Comparison of ENCODE assay signal across 8 cellular contexts in the genomic region with DNA sequence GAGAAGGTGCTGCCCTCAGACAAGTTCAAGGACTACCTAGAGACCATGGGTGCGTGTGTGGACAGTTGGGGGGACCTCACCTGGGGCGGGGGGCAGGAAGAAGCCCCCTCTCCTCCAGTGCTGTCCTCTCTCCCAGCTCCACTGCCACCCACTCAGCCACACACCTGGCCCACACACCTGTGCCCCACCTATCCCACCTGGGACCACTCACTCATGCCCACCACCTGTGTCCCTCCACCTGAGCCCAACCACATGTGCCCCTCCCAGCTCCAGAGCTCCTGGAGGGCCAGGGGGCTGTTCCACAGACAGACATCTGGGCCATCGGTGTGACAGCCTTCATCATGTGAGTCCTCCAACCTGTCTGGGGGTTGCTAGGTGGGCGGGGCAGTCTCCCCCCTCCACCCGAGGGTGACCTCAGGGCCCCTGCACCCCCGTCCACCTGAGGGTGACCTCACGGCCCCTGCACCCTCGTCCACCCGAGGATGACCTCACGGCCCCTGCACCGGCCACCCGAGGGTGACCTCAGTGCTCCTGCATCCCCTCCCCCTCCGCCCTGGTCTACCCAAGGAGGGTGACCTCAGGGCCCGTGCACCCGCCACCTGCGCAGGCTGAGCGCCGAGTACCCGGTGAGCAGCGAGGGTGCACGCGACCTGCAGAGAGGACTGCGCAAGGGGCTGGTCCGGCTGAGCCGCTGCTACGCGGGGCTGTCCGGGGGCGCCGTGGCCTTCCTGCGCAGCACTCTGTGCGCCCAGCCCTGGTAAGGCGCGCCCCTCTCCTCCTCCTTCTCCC.
DNase-seq lines count a peak whose midpoint lies in the region; ATAC-seq and TF ChIP-seq lines count a peak whose summit lies in the region.

No MANE protein-coding gene starts in this region.

- no peaks in the 10 kb centered on the region for H3K9me2 ChIP-seq in MM.1S (replicated peaks; ENCODE audit: insufficient read depth, low read length)

- TF ChIP-seq CTCF in MM.1S (IDR thresholded peaks at IDR 0.05; ENCODE audit: low read length), result no peak

- H3K9me3 Mint-ChIP-seq in activated naive CD8-positive, alpha-beta T cell treated with anti-CD3 and anti-CD28 coated beads, Interleukin-2, amount 50 U/mL, for 24 hours, result no peaks in the 10 kb centered on the region
- H3K9me3 Mint-ChIP-seq in stimulated activated naive CD8-positive, alpha-beta T cell treated with anti-CD3 and anti-CD28 coated beads, Interleukin-15, amount 100 ng/mL, for 72 hours, result no peaks in the 10 kb centered on the region

- H3K4me1 Mint-ChIP-seq in activated naive CD8-positive, alpha-beta T cell treated with anti-CD3 and anti-CD28 coated beads, Interleukin-2, amount 50 U/mL, for 24 hours, result peaks cover 7% of the 10 kb centered on the region
- peaks cover 10% of the 10 kb centered on the region for H3K4me1 Mint-ChIP-seq in stimulated activated naive CD8-positive, alpha-beta T cell treated with anti-CD3 and anti-CD28 coated beads, Interleukin-15, amount 100 ng/mL, for 72 hours

- H4K20me1 ChIP-seq in MM.1S (ENCODE audit: insufficient read depth, low read length), result no peaks in the 10 kb centered on the region

- H3K27me3 Mint-ChIP-seq in activated naive CD8-positive, alpha-beta T cell treated with anti-CD3 and anti-CD28 coated beads, Interleukin-2, amount 50 U/mL, for 24 hours, result peaks cover 17% of the 10 kb centered on the region
- H3K27me3 Mint-ChIP-seq in stimulated activated naive CD8-positive, alpha-beta T cell treated with anti-CD3 and anti-CD28 coated beads, Interleukin-15, amount 100 ng/mL, for 72 hours, result peaks cover 32% of the 10 kb centered on the region

- H3K79me2 ChIP-seq in MM.1S (ENCODE audit: low read length), result no peaks in the 10 kb centered on the region

- peak overlapping the region; percentile 67 for H3K4me3 ChIP-seq in iPS-18c (ENCODE audit: insufficient read depth, low read depth, low read length)
- no peak overlapping the region for H3K4me3 ChIP-seq in MM.1S (ENCODE audit: low read length)

- no peaks in the 10 kb centered on the region for H3F3A ChIP-seq in MM.1S (ENCODE audit: insufficient read depth, low read length)

- no peak overlapping the region for H3K9ac ChIP-seq in MM.1S (ENCODE audit: low read length)

- H3K4me3 Mint-ChIP-seq in activated naive CD8-positive, alpha-beta T cell treated with anti-CD3 and anti-CD28 coated beads, Interleukin-2, amount 50 U/mL, for 24 hours, result no peak overlapping the region
- H3K4me3 Mint-ChIP-seq in stimulated activated naive CD8-positive, alpha-beta T cell treated with anti-CD3 and anti-CD28 coated beads, Interleukin-15, amount 100 ng/mL, for 72 hours, result peak overlapping the region; percentile 29 to 64

- H3K27ac ChIP-seq in MM.1S (ENCODE audit: low read length), result no peak overlapping the region

- H3K27me3 ChIP-seq in MM.1S (replicated peaks; ENCODE audit: insufficient read depth, low read length), result no peaks in the 10 kb centered on the region; the same call in 1 of the 2 replicates

- peak; percentile 12 for ATAC-seq in activated naive CD8-positive, alpha-beta T cell treated with anti-CD3 and anti-CD28 coated beads, Interleukin-2, amount 50 U/mL, for 24 hours
- peak; percentile 48 for ATAC-seq in stimulated activated naive CD8-positive, alpha-beta T cell treated with anti-CD3 and anti-CD28 coated beads, Interleukin-15, amount 100 ng/mL, for 72 hours

- no peak overlapping the region for H3K4me2 ChIP-seq in MM.1S (ENCODE audit: low read depth, low read length)

- H3K36me3 Mint-ChIP-seq in activated naive CD8-positive, alpha-beta T cell treated with anti-CD3 and anti-CD28 coated beads, Interleukin-2, amount 50 U/mL, for 24 hours (ENCODE audit: low read depth), result no peaks in the 10 kb centered on the region

- peaks cover 2% of the 10 kb centered on the region for H3K9me3 ChIP-seq in iPS-18c (ENCODE audit: control insufficient read depth, insufficient read depth, low read length)
- H3K9me3 ChIP-seq in MM.1S (replicated peaks; ENCODE audit: insufficient read depth, low read length), result no peaks in the 10 kb centered on the region

- H3K36me3 ChIP-seq in MM.1S (replicated peaks; ENCODE audit: insufficient read depth, low read length), result no peaks in the 10 kb centered on the region

- no peak overlapping the region for H2AFZ ChIP-seq in MM.1S (ENCODE audit: low read length)

- H3K4me1 ChIP-seq in MM.1S (ENCODE audit: low read length), result no peaks in the 10 kb centered on the region

- H3K27ac Mint-ChIP-seq in activated naive CD8-positive, alpha-beta T cell treated with anti-CD3 and anti-CD28 coated beads, Interleukin-2, amount 50 U/mL, for 24 hours, result no peak overlapping the region
- no peak overlapping the region for H3K27ac Mint-ChIP-seq in stimulated activated naive CD8-positive, alpha-beta T cell treated with anti-CD3 and anti-CD28 coated beads, Interleukin-15, amount 100 ng/mL, for 72 hours

- peak; percentile 62 for DNase-seq in NCI-H510A (lab: John Stamatoyannopoulos, UW)
- no peak for DNase-seq in NCI-H510A treated with DMSO at 0.1 percent for 48 hours (lab: John Stamatoyannopoulos, UW)
- no peak for DNase-seq in activated naive CD8-positive, alpha-beta T cell treated with anti-CD3 and anti-CD28 coated beads, Interleukin-2, amount 50 U/mL, for 24 hours
- DNase-seq in stimulated activated naive CD8-positive, alpha-beta T cell treated with anti-CD3 and anti-CD28 coated beads, Interleukin-15, amount 100 ng/mL, for 72 hours, result peak; percentile 19 to 23
- no peak for DNase-seq in GF-D8 (lab: John Stamatoyannopoulos, UW)
- DNase-seq in MM.1S, result no peak
- no peak for DNase-seq in NCI-H1694 treated with DMSO at 0.1 percent for 48 hours (lab: John Stamatoyannopoulos, UW)

Comparison
In these comparisons a context has a peak if more than half of its experiments do, and no peak if none do; other contexts are left out.
1. DNase-seq: peak in NCI-H510A (single experiment) and stimulated activated naive CD8-positive, alpha-beta T cell treated with anti-CD3 and anti-CD28 coated beads, Interleukin-15, amount 100 ng/mL, for 72 hours (2 of 2); none in NCI-H510A treated with DMSO at 0.1 percent for 48 hours (single experiment), activated naive CD8-positive, alpha-beta T cell treated with anti-CD3 and anti-CD28 coated beads, Interleukin-2, amount 50 U/mL, for 24 hours (single experiment), GF-D8 (single experiment), MM.1S (single experiment) and NCI-H1694 treated with DMSO at 0.1 percent for 48 hours (single experiment).